ENCODE assay signal across 1 cellular context in genomic region chr11:60810583-60810982, GRCh38.
TF ChIP-seq lines count a peak whose summit lies in the region.

No MANE protein-coding gene starts in this region.

TF ChIP-seq in HepG2, 621 proteins besides CTCF, POLR2A, EP300 and RAD21:
- TF ChIP-seq ZNF160 (CRISPR knock-in tag; IDR thresholded peaks at IDR 0.05) (no peak), DBP (CRISPR knock-in tag; IDR thresholded peaks at IDR 0.05; ENCODE audit: not compliant biosample characterization) (no peak), ZEB1 (IDR thresholded peaks at IDR 0.05; ENCODE audit: insufficient replicate concordance, low read depth) (no peak), ZNF567 (CRISPR knock-in tag; IDR thresholded peaks at IDR 0.05; ENCODE audit: borderline replicate concordance) (no peak), NRL (CRISPR knock-in tag; IDR thresholded peaks at IDR 0.05; ENCODE audit: borderline replicate concordance) (no peak), GZF1 (CRISPR knock-in tag; IDR thresholded peaks at IDR 0.05) (no peak), ZNF235 (CRISPR knock-in tag; IDR thresholded peaks at IDR 0.05; ENCODE audit: borderline replicate concordance) (no peak)
